In genomic region chr22:20418211-20418788, GRCh38 we compare ENCODE assay signal across 1 cellular context.
A peak's percentile ranks its signal among the peaks of the same experiment; 100 is the strongest.
TF ChIP-seq lines count a peak whose summit lies in the region.

No MANE protein-coding gene starts in this region.

TF ChIP-seq in HEK293, 187 proteins besides CTCF, POLR2A, EP300 and RAD21 (continued from another document):
- peak; percentile 100 for TF ChIP-seq ZNF362 (tag by site-specific recombination; IDR thresholded peaks at IDR 0.05)
- TF ChIP-seq ZNF664 (tag by site-specific recombination; IDR thresholded peaks at IDR 0.05), result no peak
- TF ChIP-seq GLI2 (tag by site-specific recombination; IDR thresholded peaks at IDR 0.05; ENCODE audit: borderline replicate concordance, low read depth), result no peak
- peak; percentile 99 for TF ChIP-seq ZBTB17 (tag by site-specific recombination; IDR thresholded peaks at IDR 0.05)
- no peak for TF ChIP-seq ZNF768 (tag by site-specific recombination; IDR thresholded peaks at IDR 0.05)
- no peak; the same call in 1 of the 2 replicates for TF ChIP-seq PRDM10 (tag by site-specific recombination; IDR thresholded peaks at IDR 0.05)
- TF ChIP-seq BCL11B (tag by site-specific recombination; IDR thresholded peaks at IDR 0.05; ENCODE audit: low read depth), result peak; percentile 30; the same call in 1 of the 2 replicates
- no peak for TF ChIP-seq ZBTB1 (tag by site-specific recombination; IDR thresholded peaks at IDR 0.05)
- TF ChIP-seq ZNF398 (tag by site-specific recombination; IDR thresholded peaks at IDR 0.05), result no peak
- peak; percentile 90 for TF ChIP-seq ZSCAN30 (tag by site-specific recombination; IDR thresholded peaks at IDR 0.05)
- no peak for TF ChIP-seq ZNF423 (tag by site-specific recombination; IDR thresholded peaks at IDR 0.05)
- TF ChIP-seq SCRT2 (tag by site-specific recombination; IDR thresholded peaks at IDR 0.05), result no peak
- peak; percentile 58 for TF ChIP-seq ZIC2 (tag by site-specific recombination; IDR thresholded peaks at IDR 0.05)
- TF ChIP-seq ZNF132 (tag by site-specific recombination; IDR thresholded peaks at IDR 0.05; ENCODE audit: borderline replicate concordance), result no peak
- TF ChIP-seq ZNF221 (tag by site-specific recombination; IDR thresholded peaks at IDR 0.05; ENCODE audit: borderline replicate concordance), result no peak
- TF ChIP-seq KLF7 (tag by site-specific recombination; IDR thresholded peaks at IDR 0.05; ENCODE audit: borderline replicate concordance), result no peak
- TF ChIP-seq ZNF560 (tag by site-specific recombination; IDR thresholded peaks at IDR 0.05; ENCODE audit: borderline replicate concordance), result no peak
- no peak for TF ChIP-seq ZSCAN23 (tag by site-specific recombination; IDR thresholded peaks at IDR 0.05)
- peak; percentile 72 for TF ChIP-seq ZNF223 (tag by site-specific recombination; IDR thresholded peaks at IDR 0.05)
- peak; percentile 66; the same call in 1 of the 2 replicates for TF ChIP-seq ZFP37 (tag by site-specific recombination; IDR thresholded peaks at IDR 0.05)
- TF ChIP-seq ZNF302 (tag by site-specific recombination; IDR thresholded peaks at IDR 0.05; ENCODE audit: low read depth), result no peak
- TF ChIP-seq ZNF266 (tag by site-specific recombination; IDR thresholded peaks at IDR 0.05; ENCODE audit: low read depth), result no peak
- peak; percentile 54; the same call in 1 of the 2 replicates for TF ChIP-seq KLF17 (tag by site-specific recombination; IDR thresholded peaks at IDR 0.05)
- TF ChIP-seq ZNF175 (tag by site-specific recombination; IDR thresholded peaks at IDR 0.05), result no peak
- peak; percentile 48; the same call in 1 of the 2 replicates for TF ChIP-seq ZXDB (tag by site-specific recombination; IDR thresholded peaks at IDR 0.05)
- no peak for TF ChIP-seq MZF1 (tag by site-specific recombination; IDR thresholded peaks at IDR 0.05; ENCODE audit: borderline replicate concordance)
- peak; percentile 71 for TF ChIP-seq ZNF692 (tag by site-specific recombination; IDR thresholded peaks at IDR 0.05)
- TF ChIP-seq ZNF629 (tag by site-specific recombination; IDR thresholded peaks at IDR 0.05), result peak; percentile 48
- no peak for TF ChIP-seq ZNF114 (tag by site-specific recombination; IDR thresholded peaks at IDR 0.05)
- no peak for TF ChIP-seq ZNF24 (tag by site-specific recombination; IDR thresholded peaks at IDR 0.05)
- no peak for TF ChIP-seq YY2 (tag by site-specific recombination; IDR thresholded peaks at IDR 0.05)
- TF ChIP-seq ZNF645 (tag by site-specific recombination; IDR thresholded peaks at IDR 0.05), result no peak
- peak; percentile 97 for TF ChIP-seq ZNF335 (tag by site-specific recombination; conservative IDR thresholded peaks at IDR 0.05)
- no peak for TF ChIP-seq TRIM28 (IDR thresholded peaks at IDR 0.05; ENCODE audit: borderline replicate concordance, low read length)
- peak; percentile 37; the same call in 1 of the 2 replicates for TF ChIP-seq GLIS2 (tag by site-specific recombination; IDR thresholded peaks at IDR 0.05)
